ENCODE assay signal across 8 cellular contexts in the genomic region with DNA sequence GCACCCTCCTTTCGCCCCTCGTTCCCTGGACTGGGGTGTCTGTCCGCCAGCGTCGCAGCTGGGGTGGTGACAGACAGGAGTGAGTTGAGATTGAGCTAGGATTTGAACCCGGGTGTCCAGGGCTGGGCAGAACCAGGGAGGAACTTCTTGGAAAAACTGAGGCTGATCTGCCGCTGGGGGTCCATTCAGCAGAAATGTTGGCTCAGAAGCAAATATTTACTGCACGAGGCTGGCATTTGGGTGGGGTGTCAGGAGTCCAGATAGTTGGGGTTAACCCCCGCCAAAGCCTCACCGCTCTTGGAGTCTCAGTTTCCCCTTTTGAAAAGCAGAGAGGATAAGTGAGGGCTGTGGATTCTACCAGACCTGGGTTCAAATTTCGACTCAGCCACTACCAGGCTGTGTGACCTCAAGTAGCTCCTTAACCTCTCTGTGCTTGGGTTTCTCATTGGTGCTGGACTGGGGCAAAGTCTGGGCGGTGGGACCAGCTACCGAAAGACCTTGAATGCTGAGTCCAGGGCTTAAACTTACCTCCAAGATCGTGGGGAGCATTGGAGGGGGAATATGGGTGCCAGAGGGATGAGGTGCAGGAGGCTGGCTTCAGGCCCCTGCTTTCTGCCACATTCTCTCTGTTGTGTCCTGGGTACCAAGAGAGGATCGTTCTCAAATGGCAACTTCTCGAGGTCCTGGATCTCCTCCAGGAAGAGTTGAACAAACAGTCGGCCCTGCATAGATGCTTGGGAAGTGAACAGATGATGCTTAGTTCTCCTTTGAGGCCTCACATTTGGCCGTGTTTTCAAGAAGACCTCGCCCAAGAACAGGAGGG. TPM values are rescaled to one million over a fixed set of nuclear protein-coding genes. Genes with fewer than 3 reads are reported as not detected.
DNase-seq lines count a peak whose midpoint lies in the region; ATAC-seq and TF ChIP-seq lines count a peak whose summit lies in the region.

No MANE protein-coding gene starts in this region.

- ATAC-seq in HG02623 (IDR thresholded peaks at IDR 0.05; ENCODE audit: unreplicated experiment): no peak

- H3K27me3 ChIP-seq in liver (ENCODE audit: control insufficient read depth in 4 of 4, insufficient read depth in 4 of 4, low read length in 3 of 4): no peaks in the 10 kb centered on the region
- H3K27me3 ChIP-seq in tibial artery: no peaks in the 10 kb centered on the region

- intact Hi-C loops in tibial artery (cut with DNase I; ENCODE audit: low total_unique reads): loop anchor here (5.0 kb wide), 1 partner anchor 34 kb away; the partner anchor contains the start of gene PIK3R2

- H3K4me1 ChIP-seq in liver (ENCODE audit: control insufficient read depth in 4 of 4, insufficient read depth in 4 of 4, low read length in 3 of 4) (peaks cover 5 to 41% (median 25%) of the 10 kb centered on the region in 4 donors), tibial artery (peaks cover 0 to 24% (median 18%) of the 10 kb centered on the region in 4 donors)

- H3K9me3 ChIP-seq in liver (ENCODE audit: control insufficient read depth in 4 of 4, low read length in 3 of 4) (no peaks in the 10 kb centered on the region), tibial artery (no peaks in the 10 kb centered on the region)

- TF ChIP-seq CTCF in liver (IDR thresholded peaks at IDR 0.05; ENCODE audit: low read depth, low read length, missing input control): no peak
- TF ChIP-seq CTCF in tibial artery (IDR thresholded peaks at IDR 0.05): no peak

- TF ChIP-seq RAD21 in liver (IDR thresholded peaks at IDR 0.05): no peak

- peak overlapping the region; percentile 39 to 64 for H3K9ac ChIP-seq in liver (ENCODE audit: low read depth in 1 of 2, low read length in 2 of 2)

- H3K27ac ChIP-seq in angular gyrus (ENCODE audit: low read depth, low read length) (peak overlapping the region; percentile 56), liver (ENCODE audit: low read depth in 1 of 2, low read length in 2 of 2) (peak overlapping the region; percentile 38 to 56), tibial artery (peak overlapping the region; percentile 58 to 68)

- peak overlapping the region in 2 of 3 donors; percentile 13 to 73 for H3K4me3 ChIP-seq in liver (ENCODE audit: low read depth in 1 of 3, low read length in 3 of 3)
- H3K4me3 ChIP-seq in tibial artery: peak overlapping the region; percentile 56 to 68

- H3K36me3 ChIP-seq in liver (ENCODE audit: control insufficient read depth in 4 of 4, insufficient read depth in 3 of 4, low read depth in 1 of 4, low read length in 3 of 4) (peaks cover 3 to 18% (median 8%) of the 10 kb centered on the region in 4 donors), tibial artery (peaks cover 14 to 23% (median 20%) of the 10 kb centered on the region in 3 donors)

- 41% methylated on average over 19 of the region's 19 CpGs for WGBS in liver

- peak; percentile 65 for DNase-seq in activated CD8-positive, alpha-beta memory T cell treated with anti-CD3 and anti-CD28 coated beads for 24 hours
- DNase-seq in activated CD8-positive, alpha-beta memory T cell treated with anti-CD3 and anti-CD28 coated beads, Interleukin-2, amount 50 U/mL, for 48 hours: no peak
- DNase-seq in tibial artery: no peak
- no peak for DNase-seq in stimulated activated CD4-positive, alpha-beta T cell treated with anti-CD3 and anti-CD28 coated beads, Interleukin-12 subunit alpha, Interleukin-12 subunit beta, amount 100 ng/mL, for 4 hours
- DNase-seq in SIG-M5 (lab: John Stamatoyannopoulos, UW): no peak

TF ChIP-seq in liver, 16 proteins besides CTCF, POLR2A, EP300 and RAD21:
- TF ChIP-seq FOXA1 (IDR thresholded peaks at IDR 0.05): no peak

RNA-seq across cellular contexts. Expression of gene MAST3, which starts 21.1 kb away (rescaled TPM):
- total RNA-seq in liver: 10 to 100 TPM in 1 of 2 donors, 1 to 10 TPM in 1; 8.6 to 10.6 TPM
- polyA plus RNA-seq in liver: 1 to 10 TPM; 4.3 to 4.7 TPM

RNA-seq across cellular contexts. Expression of gene IL12RB1, which starts 31.9 kb away (rescaled TPM):
- total RNA-seq in liver: 1 to 10 TPM; 1.3 to 2.4 TPM
- under 1 TPM; 0.43 to 0.90 TPM for polyA plus RNA-seq in liver

RNA-seq across cellular contexts. Expression of gene PIK3R2, which starts 34.3 kb away (rescaled TPM):
- total RNA-seq in liver: 10 to 100 TPM in 1 of 2 donors, 1 to 10 TPM in 1; 9.1 to 37.8 TPM
- 1 to 10 TPM; 1.5 to 6.2 TPM for polyA plus RNA-seq in liver

RNA-seq across cellular contexts. Expression of gene IFI30, which starts 55.0 kb away (rescaled TPM):
- 100 to 1,000 TPM in 1 of 2 donors, 10 to 100 TPM in 1; 60.2 to 129 TPM for total RNA-seq in liver
- 100 to 1,000 TPM in 1 of 2 donors, 10 to 100 TPM in 1; 89.0 to 130 TPM for polyA plus RNA-seq in liver
